ENCODE assay signal across 13 cellular contexts in the genomic region with DNA sequence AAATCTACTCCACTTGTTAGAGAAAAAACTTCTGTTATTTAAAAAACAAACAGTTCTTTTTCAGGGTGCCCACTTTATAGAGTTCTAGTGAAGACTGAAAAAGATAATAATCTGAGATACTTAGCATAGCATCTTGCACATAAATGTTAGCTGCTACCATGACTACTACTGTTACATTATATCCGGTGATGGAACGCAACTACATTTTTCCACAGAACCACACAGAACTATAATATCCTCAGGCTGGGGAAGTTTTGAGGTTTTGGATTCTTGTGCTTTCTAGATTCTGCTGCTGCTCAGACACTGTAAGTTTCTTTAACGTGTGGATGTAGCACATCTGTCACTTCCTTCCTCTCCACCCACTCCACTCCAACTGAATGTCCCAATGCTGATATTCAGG.
A peak's percentile ranks its signal among the peaks of the same experiment; 100 is the strongest.
DNase-seq lines count a peak whose midpoint lies in the region; ATAC-seq and TF ChIP-seq lines count a peak whose summit lies in the region.
"Had no signal": no experiment of that assay in that cellular context is flagged by ENCODE, and none has a peak within 500 bp of the region (broad histone marks: within the 10 kb centered on the region; RNA-seq: fewer than 3 reads in every experiment).

No MANE protein-coding gene starts in this region.

- H3K27ac Mint-ChIP-seq in activated CD4-positive, alpha-beta T cell treated with anti-CD3 and anti-CD28 coated beads, Interleukin-2, amount 10 ng/mL, durations not matched to agents 7 days and 5 days, result peak overlapping the region; percentile 27
- peak overlapping the region; percentile 91 for H3K27ac Mint-ChIP-seq in T-helper 2 cell treated with Interferon-gamma antibody and Interleukin-4, amounts not matched to agents 5 μg/mL and 100 μg/mL, for 36 hours
- H3K27ac Mint-ChIP-seq in stimulated activated naive CD8-positive, alpha-beta T cell treated with anti-CD3 and anti-CD28 coated beads, Interleukin-15, amount 100 ng/mL, for 72 hours, result peak overlapping the region; percentile 42 to 94
- H3K27ac Mint-ChIP-seq: B cell, neural progenitor cell had no signal

- peak; percentile 11 for DNase-seq in activated CD4-positive, alpha-beta T cell treated with anti-CD3 and anti-CD28 coated beads, Interleukin-2, amount 10 ng/mL, durations not matched to agents 7 days and 5 days
- no peak for DNase-seq in activated CD4-positive, alpha-beta T cell treated with anti-CD3 and anti-CD28 coated beads, Interleukin-2, amount 50 U/mL, for 1 hour
- DNase-seq in T-helper 2 cell treated with Interferon-gamma antibody and Interleukin-4, amounts not matched to agents 5 μg/mL and 100 μg/mL, for 36 hours (ENCODE audit: low spot score), result peak; percentile 69
- DNase-seq in esophagus squamous epithelium (lab: John Stamatoyannopoulos, UW), result no peak
- DNase-seq in stimulated activated naive CD8-positive, alpha-beta T cell treated with anti-CD3 and anti-CD28 coated beads, Interleukin-15, amount 100 ng/mL, for 72 hours, result no peak
- no peak for DNase-seq in right atrium auricular region (ENCODE audit: low spot score)
- DNase-seq: activated gamma-delta T cell treated with Interleukin-2 at 50 U/mL for 16 hours, head of caudate nucleus, NCI-H1436 had no signal

- peaks cover 67% of the 10 kb centered on the region for H3K4me1 Mint-ChIP-seq in activated CD4-positive, alpha-beta T cell treated with anti-CD3 and anti-CD28 coated beads, Interleukin-2, amount 10 ng/mL, durations not matched to agents 7 days and 5 days
- peaks cover 74% of the 10 kb centered on the region for H3K4me1 Mint-ChIP-seq in T-helper 2 cell treated with Interferon-gamma antibody and Interleukin-4, amounts not matched to agents 5 μg/mL and 100 μg/mL, for 36 hours (ENCODE audit: low read depth)
- H3K4me1 Mint-ChIP-seq in stimulated activated naive CD8-positive, alpha-beta T cell treated with anti-CD3 and anti-CD28 coated beads, Interleukin-15, amount 100 ng/mL, for 72 hours, result peaks cover 62% of the 10 kb centered on the region

- peaks cover 2% of the 10 kb centered on the region for H3K36me3 Mint-ChIP-seq in activated CD4-positive, alpha-beta T cell treated with anti-CD3 and anti-CD28 coated beads, Interleukin-2, amount 10 ng/mL, durations not matched to agents 7 days and 5 days (ENCODE audit: low read depth)
- no peaks in the 10 kb centered on the region for H3K36me3 Mint-ChIP-seq in T-helper 2 cell treated with Interferon-gamma antibody and Interleukin-4, amounts not matched to agents 5 μg/mL and 100 μg/mL, for 36 hours (ENCODE audit: low read depth)
- H3K36me3 Mint-ChIP-seq: neural progenitor cell had no signal

- intact Hi-C loops in esophagus squamous epithelium (cut with DNase I), result no loop called here

- peaks cover under 1% of the 10 kb centered on the region for H3K9me3 Mint-ChIP-seq in activated CD4-positive, alpha-beta T cell treated with anti-CD3 and anti-CD28 coated beads, Interleukin-2, amount 10 ng/mL, durations not matched to agents 7 days and 5 days
- no peaks in the 10 kb centered on the region for H3K9me3 Mint-ChIP-seq in T-helper 2 cell treated with Interferon-gamma antibody and Interleukin-4, amounts not matched to agents 5 μg/mL and 100 μg/mL, for 36 hours
- no peaks in the 10 kb centered on the region for H3K9me3 Mint-ChIP-seq in stimulated activated naive CD8-positive, alpha-beta T cell treated with anti-CD3 and anti-CD28 coated beads, Interleukin-15, amount 100 ng/mL, for 72 hours
- H3K9me3 Mint-ChIP-seq: neural progenitor cell had no signal

- POLR2A ChIA-PET in activated CD4-positive, alpha-beta T cell treated with anti-CD3 and anti-CD28 coated beads, Interleukin-2, amount 10 ng/mL, durations not matched to agents 7 days and 5 days (lab: Charles Lee), result no interaction called here

- H3K4me3 Mint-ChIP-seq in activated CD4-positive, alpha-beta T cell treated with anti-CD3 and anti-CD28 coated beads, Interleukin-2, amount 10 ng/mL, durations not matched to agents 7 days and 5 days, result no peak overlapping the region
- H3K4me3 Mint-ChIP-seq in T-helper 2 cell treated with Interferon-gamma antibody and Interleukin-4, amounts not matched to agents 5 μg/mL and 100 μg/mL, for 36 hours, result peak overlapping the region; percentile 70
- peak overlapping the region in 1 of 2 donors; percentile 55 for H3K4me3 Mint-ChIP-seq in stimulated activated naive CD8-positive, alpha-beta T cell treated with anti-CD3 and anti-CD28 coated beads, Interleukin-15, amount 100 ng/mL, for 72 hours
- H3K4me3 Mint-ChIP-seq: B cell, neural progenitor cell had no signal

- TF ChIP-seq CTCF in esophagus squamous epithelium (IDR thresholded peaks at IDR 0.05) (no peak), right atrium auricular region (IDR thresholded peaks at IDR 0.05) (no peak)

- no peak overlapping the region for H3K4me3 ChIP-seq in esophagus squamous epithelium
- no peak overlapping the region for H3K4me3 ChIP-seq in right atrium auricular region
- H3K4me3 ChIP-seq: neural progenitor cell had no signal

- peak overlapping the region; percentile 79 to 90 (median 86) for H3K27ac ChIP-seq in esophagus squamous epithelium
- H3K27ac ChIP-seq in right atrium auricular region, result no peak overlapping the region
- H3K27ac ChIP-seq: neural progenitor cell had no signal

- H3K9me3 ChIP-seq in esophagus squamous epithelium (no peaks in the 10 kb centered on the region), right atrium auricular region (no peaks in the 10 kb centered on the region)

- WGBS in esophagus squamous epithelium, 2 donors, result 26 to 36% methylated on average over 3 of the region's 3 CpGs

- CTCF ChIA-PET in activated CD4-positive, alpha-beta T cell treated with anti-CD3 and anti-CD28 coated beads, Interleukin-2, amount 10 ng/mL, durations not matched to agents 7 days and 5 days (lab: Charles Lee), result interaction anchor here (0.9 to 1.1 kb wide), 3 partner anchors 10 to 13 kb away, joined by 3 read pairs; no protein-coding TSS in a partner anchor

- ATAC-seq in stimulated activated naive CD8-positive, alpha-beta T cell treated with anti-CD3 and anti-CD28 coated beads, Interleukin-15, amount 100 ng/mL, for 72 hours, result peak; percentile 45
- ATAC-seq in GM19324 (IDR thresholded peaks at IDR 0.05; ENCODE audit: low FRiP score, unreplicated experiment) (no peak), HG03457 (IDR thresholded peaks at IDR 0.05; ENCODE audit: unreplicated experiment) (no peak)

- no peaks in the 10 kb centered on the region for H3K36me3 ChIP-seq in esophagus squamous epithelium
- H3K36me3 ChIP-seq in right atrium auricular region, result no peaks in the 10 kb centered on the region
- H3K36me3 ChIP-seq: neural progenitor cell had no signal

- H3K27me3 ChIP-seq in esophagus squamous epithelium (no peaks in the 10 kb centered on the region), right atrium auricular region (no peaks in the 10 kb centered on the region)
- H3K27me3 ChIP-seq: neural progenitor cell had no signal

- no peaks in the 10 kb centered on the region for H3K27me3 Mint-ChIP-seq in activated CD4-positive, alpha-beta T cell treated with anti-CD3 and anti-CD28 coated beads, Interleukin-2, amount 10 ng/mL, durations not matched to agents 7 days and 5 days
- no peaks in the 10 kb centered on the region for H3K27me3 Mint-ChIP-seq in T-helper 2 cell treated with Interferon-gamma antibody and Interleukin-4, amounts not matched to agents 5 μg/mL and 100 μg/mL, for 36 hours (ENCODE audit: low read depth)
- H3K27me3 Mint-ChIP-seq in stimulated activated naive CD8-positive, alpha-beta T cell treated with anti-CD3 and anti-CD28 coated beads, Interleukin-15, amount 100 ng/mL, for 72 hours, result peaks cover 18% of the 10 kb centered on the region

- TF ChIP-seq POLR2A in esophagus squamous epithelium (IDR thresholded peaks at IDR 0.05), result no peak

- H3K4me1 ChIP-seq in esophagus squamous epithelium, result peaks cover 22 to 57% (median 44%) of the 10 kb centered on the region in 3 donors
- H3K4me1 ChIP-seq in right atrium auricular region, result peaks cover 0 to 6% of the 10 kb centered on the region in 2 donors

Comparison
In these comparisons a context has a peak if more than half of its experiments do, and no peak if none do; other contexts are left out.
1. DNase-seq: peak in activated CD4-positive, alpha-beta T cell treated with anti-CD3 and anti-CD28 coated beads, Interleukin-2, amount 10 ng/mL, durations not matched to agents 7 days and 5 days (single experiment) and T-helper 2 cell treated with Interferon-gamma antibody and Interleukin-4, amounts not matched to agents 5 μg/mL and 100 μg/mL, for 36 hours (single experiment); none in activated CD4-positive, alpha-beta T cell treated with anti-CD3 and anti-CD28 coated beads, Interleukin-2, amount 50 U/mL, for 1 hour (single experiment), esophagus squamous epithelium (single experiment), stimulated activated naive CD8-positive, alpha-beta T cell treated with anti-CD3 and anti-CD28 coated beads, Interleukin-15, amount 100 ng/mL, for 72 hours (0 of 2) and right atrium auricular region (single experiment).
2. H3K27ac Mint-ChIP-seq: peak in every context shown above with its lines; median percentile 91 in T-helper 2 cell treated with Interferon-gamma antibody and Interleukin-4, amounts not matched to agents 5 μg/mL and 100 μg/mL, for 36 hours; 68 in stimulated activated naive CD8-positive, alpha-beta T cell treated with anti-CD3 and anti-CD28 coated beads, Interleukin-15, amount 100 ng/mL, for 72 hours; 27 in activated CD4-positive, alpha-beta T cell treated with anti-CD3 and anti-CD28 coated beads, Interleukin-2, amount 10 ng/mL, durations not matched to agents 7 days and 5 days.
3. H3K27ac ChIP-seq: peak in esophagus squamous epithelium (4 of 4); none in right atrium auricular region (0 of 2).